Comparison of ENCODE assay signal across 19 cellular contexts in the genomic region with DNA sequence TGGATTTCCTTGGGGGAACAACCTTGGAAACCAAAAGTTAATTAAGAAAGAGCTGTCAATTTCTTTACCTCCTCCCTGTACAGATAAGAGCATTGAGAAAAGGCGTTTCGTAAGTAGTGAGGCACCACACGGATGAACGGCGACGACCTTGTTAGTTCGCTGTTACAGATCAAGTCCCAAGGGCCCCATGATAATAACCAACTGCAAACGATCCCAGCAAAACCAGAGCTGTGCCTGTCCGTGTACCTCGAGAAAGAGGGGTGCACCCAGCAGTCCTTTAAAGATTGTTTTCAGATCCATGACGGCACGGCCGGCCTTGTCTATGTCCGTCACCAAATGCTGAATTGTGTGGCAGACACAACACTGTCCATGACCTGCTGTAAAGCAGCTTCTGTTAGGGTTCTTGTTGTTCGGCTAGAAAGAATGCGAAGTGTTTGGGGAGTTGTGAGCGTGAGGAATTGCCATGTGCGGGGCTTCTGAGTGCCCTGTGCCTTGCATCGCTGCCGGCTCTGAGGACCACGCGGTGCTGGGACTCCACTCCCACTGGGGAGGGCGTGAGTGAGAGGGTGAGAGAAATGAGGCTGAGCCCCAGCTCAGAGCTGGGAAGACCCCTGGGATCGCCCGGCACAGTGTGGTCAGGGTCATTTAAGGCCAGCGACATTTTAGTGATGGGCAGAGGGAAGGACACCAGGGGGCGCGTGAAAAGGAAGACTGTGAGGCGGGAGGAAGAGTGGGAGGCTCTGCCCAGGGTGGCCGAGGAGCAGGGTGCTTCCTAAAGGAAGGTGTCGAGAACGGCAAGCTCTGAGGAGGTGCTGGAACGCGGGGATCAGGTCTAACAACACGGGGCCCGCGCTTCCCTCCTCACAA.
"Had no signal": no experiment of that assay in that cellular context is flagged by ENCODE, and none has a peak within 500 bp of the region (broad histone marks: within the 10 kb centered on the region; RNA-seq: fewer than 3 reads in every experiment).

No MANE protein-coding gene starts in this region.

- H3K4me3 ChIP-seq: body of pancreas, vagina had no signal

- H3K36me3 ChIP-seq: vagina had no signal

- H3K27ac Mint-ChIP-seq: activated CD4-positive, alpha-beta memory T cell treated with anti-CD3 and anti-CD28 coated beads, Interleukin-2, amount 10 ng/mL, durations not matched to agents 7 days and 5 days; activated naive CD8-positive, alpha-beta T cell treated with anti-CD3 and anti-CD28 coated beads for 36 hours; activated T-helper 1 cell treated with anti-CD3 and anti-CD28 coated beads, Interleukin-12 subunit alpha, Interleukin-12 subunit beta, Interleukin-2, Interleukin-4 antibody, amounts not matched to agents 30 ng/mL and 10 ng/mL and 1 ng/mL, durations not matched to agents 14 hours and 24 hours and 36 hours; T-helper 2 cell treated with Interferon-gamma antibody and Interleukin-4, amounts not matched to agents 5 μg/mL and 100 μg/mL, for 36 hours had no signal

- H3K27me3 ChIP-seq: body of pancreas, vagina had no signal

- DNase-seq: activated CD4-positive, alpha-beta memory T cell treated with anti-CD3 and anti-CD28 coated beads, Interleukin-2, amount 10 ng/mL, durations not matched to agents 7 days and 5 days; activated CD4-positive, alpha-beta T cell treated with anti-CD3 and anti-CD28 coated beads for 48 hours; activated naive CD4-positive, alpha-beta T cell; activated naive CD8-positive, alpha-beta T cell treated with anti-CD3 and anti-CD28 coated beads for 36 hours; amygdala; body of pancreas; caudate nucleus; foreskin keratinocyte; hippocampal formation; left cardiac atrium; mesendoderm; naive thymus-derived CD8-positive, alpha-beta T cell; nucleus accumbens; stimulated activated CD4-positive, alpha-beta T cell treated with anti-CD3 and anti-CD28 coated beads, Interleukin-1b, Interleukin-23, amount 100 ng/mL, for 48 hours; stimulated activated naive CD8-positive, alpha-beta T cell treated with anti-CD3 and anti-CD28 coated beads, Interleukin-15, Interleukin-2, amounts not matched to agents 100 U/mL and 50 U/mL, for 24 hours; trophoblast cell had no signal

- H3K9me3 Mint-ChIP-seq: activated CD4-positive, alpha-beta memory T cell treated with anti-CD3 and anti-CD28 coated beads, Interleukin-2, amount 10 ng/mL, durations not matched to agents 7 days and 5 days; activated naive CD8-positive, alpha-beta T cell treated with anti-CD3 and anti-CD28 coated beads for 36 hours; activated T-helper 1 cell treated with anti-CD3 and anti-CD28 coated beads, Interleukin-12 subunit alpha, Interleukin-12 subunit beta, Interleukin-2, Interleukin-4 antibody, amounts not matched to agents 30 ng/mL and 10 ng/mL and 1 ng/mL, durations not matched to agents 14 hours and 24 hours and 36 hours; naive thymus-derived CD8-positive, alpha-beta T cell; T-helper 2 cell treated with Interferon-gamma antibody and Interleukin-4, amounts not matched to agents 5 μg/mL and 100 μg/mL, for 36 hours had no signal

- H3K4me1 ChIP-seq: body of pancreas, foreskin keratinocyte, vagina had no signal

- ATAC-seq: body of pancreas; foreskin keratinocyte; left cardiac atrium; naive thymus-derived CD8-positive, alpha-beta T cell; stimulated activated naive CD8-positive, alpha-beta T cell treated with anti-CD3 and anti-CD28 coated beads, Interleukin-15, Interleukin-2, amounts not matched to agents 100 U/mL and 50 U/mL, for 24 hours had no signal

- H3K4me3 Mint-ChIP-seq: activated CD4-positive, alpha-beta memory T cell treated with anti-CD3 and anti-CD28 coated beads, Interleukin-2, amount 10 ng/mL, durations not matched to agents 7 days and 5 days; activated naive CD8-positive, alpha-beta T cell treated with anti-CD3 and anti-CD28 coated beads for 36 hours; activated T-helper 1 cell treated with anti-CD3 and anti-CD28 coated beads, Interleukin-12 subunit alpha, Interleukin-12 subunit beta, Interleukin-2, Interleukin-4 antibody, amounts not matched to agents 30 ng/mL and 10 ng/mL and 1 ng/mL, durations not matched to agents 14 hours and 24 hours and 36 hours; naive thymus-derived CD8-positive, alpha-beta T cell; T-helper 2 cell treated with Interferon-gamma antibody and Interleukin-4, amounts not matched to agents 5 μg/mL and 100 μg/mL, for 36 hours had no signal

- H3K27ac ChIP-seq: body of pancreas, foreskin keratinocyte, vagina had no signal

- H3K9me3 ChIP-seq: body of pancreas, vagina had no signal

- H3K36me3 Mint-ChIP-seq: activated naive CD8-positive, alpha-beta T cell treated with anti-CD3 and anti-CD28 coated beads for 36 hours; naive thymus-derived CD8-positive, alpha-beta T cell had no signal
